Comparison of ENCODE assay signal across 18 cellular contexts in genomic region chr7:66306243-66306642, GRCh38.
DNase-seq lines count a peak whose midpoint lies in the region; ATAC-seq and TF ChIP-seq lines count a peak whose summit lies in the region.
"Had no signal": no experiment of that assay in that cellular context is flagged by ENCODE, and none has a peak within 500 bp of the region (broad histone marks: within the 10 kb centered on the region; RNA-seq: fewer than 3 reads in every experiment).

No MANE protein-coding gene starts in this region.

- CTCF ChIA-PET in CD4-positive, alpha-beta T cell (lab: Charles Lee), result no interaction called here

- H3K4me1 Mint-ChIP-seq in progenitor cell of endocrine pancreas (ENCODE audit: low read depth), result peaks cover 51% of the 10 kb centered on the region
- H3K4me1 Mint-ChIP-seq in CD4-positive, alpha-beta T cell (ENCODE audit: low read depth), result no peaks in the 10 kb centered on the region

- no peaks in the 10 kb centered on the region for H3K9me3 ChIP-seq in CD4-positive, alpha-beta T cell (ENCODE audit: control insufficient read depth, low read length)
- H3K9me3 ChIP-seq in gastrocnemius medialis, result no peaks in the 10 kb centered on the region
- H3K9me3 ChIP-seq: testis had no signal

- H3K36me3 Mint-ChIP-seq in progenitor cell of endocrine pancreas (ENCODE audit: insufficient read depth), result no peaks in the 10 kb centered on the region
- no peaks in the 10 kb centered on the region for H3K36me3 Mint-ChIP-seq in CD4-positive, alpha-beta T cell (ENCODE audit: low read depth)

- in situ Hi-C loops in gastrocnemius medialis (cut with MboI; ENCODE audit: low sequenced_read_pairs in 4 of 4), result no loop called here

- H3K27me3 Mint-ChIP-seq in progenitor cell of endocrine pancreas, result no peaks in the 10 kb centered on the region
- peaks cover 14% of the 10 kb centered on the region for H3K27me3 Mint-ChIP-seq in CD4-positive, alpha-beta T cell

- no peaks in the 10 kb centered on the region for H3K36me3 ChIP-seq in gastrocnemius medialis
- H3K36me3 ChIP-seq: WERI-Rb-1 had no signal

- TF ChIP-seq POLR2A in gastrocnemius medialis (IDR thresholded peaks at IDR 0.05), result no peak

- POLR2A ChIA-PET in CD4-positive, alpha-beta T cell (lab: Charles Lee), result no interaction called here

- intact Hi-C loops in CD4-positive, alpha-beta T cell (cut with DNase I, micrococcal nuclease), result no loop called here
- intact Hi-C loops in gastrocnemius medialis (cut with DNase I; ENCODE audit: low total_unique reads), result no loop called here

- H3K27ac Mint-ChIP-seq in progenitor cell of endocrine pancreas, result peak overlapping the region; percentile 67
- H3K27ac Mint-ChIP-seq in CD4-positive, alpha-beta T cell, result no peak overlapping the region
- H3K27ac Mint-ChIP-seq: naive thymus-derived CD4-positive, alpha-beta T cell had no signal

- H3K27ac ChIP-seq in VCaP (peak overlapping the region; percentile 59), gastrocnemius medialis (no peak overlapping the region)
- H3K27ac ChIP-seq in CD4-positive, alpha-beta T cell (ENCODE audit: low read depth, low read length), result no peak overlapping the region
- H3K27ac ChIP-seq: testis, WERI-Rb-1 had no signal

- H3K27me3 ChIP-seq in CD4-positive, alpha-beta T cell (ENCODE audit: control insufficient read depth, insufficient read depth, low read length), result no peaks in the 10 kb centered on the region
- no peaks in the 10 kb centered on the region for H3K27me3 ChIP-seq in gastrocnemius medialis
- H3K27me3 ChIP-seq: testis had no signal

- no peak overlapping the region for H3K4me3 ChIP-seq in gastrocnemius medialis
- H3K4me3 ChIP-seq: testis had no signal

- no peaks in the 10 kb centered on the region for H3K9me3 Mint-ChIP-seq in progenitor cell of endocrine pancreas (ENCODE audit: low read depth)
- H3K9me3 Mint-ChIP-seq in CD4-positive, alpha-beta T cell, result no peaks in the 10 kb centered on the region
- H3K9me3 Mint-ChIP-seq: naive thymus-derived CD4-positive, alpha-beta T cell had no signal

- no peak for ATAC-seq in CD4-positive, alpha-beta T cell (ENCODE audit: poor library complexity)
- ATAC-seq in gastrocnemius medialis, result no peak
- ATAC-seq: naive thymus-derived CD4-positive, alpha-beta T cell had no signal

- TF ChIP-seq CTCF in VCaP (conservative IDR thresholded peaks at IDR 0.05) (no peak), progenitor cell of endocrine pancreas (IDR thresholded peaks at IDR 0.05; ENCODE audit: unreplicated experiment) (no peak), gastrocnemius medialis (IDR thresholded peaks at IDR 0.05 in 4 of 5, conservative IDR thresholded peaks at IDR 0.05 in 1 of 5) (no peak)
- no peak for TF ChIP-seq CTCF in CD4-positive, alpha-beta T cell (IDR thresholded peaks at IDR 0.05)

- DNase-seq in HT-29 (ENCODE audit: low spot score), result peak; percentile 56
- peak; percentile 66 for DNase-seq in kidney glomerular epithelial cell (lab: John Stamatoyannopoulos, UW)
- DNase-seq in progenitor cell of endocrine pancreas (ENCODE audit: low spot score, unreplicated experiment), result no peak
- no peak for DNase-seq in CD4-positive, alpha-beta T cell
- no peak for DNase-seq in gastrocnemius medialis
- no peak for DNase-seq in SK-N-DZ (ENCODE audit: low spot score)
- DNase-seq: AML-193; central memory CD4-positive, alpha-beta T cell; effector CD8-positive, alpha-beta T cell; Kasumi-1; naive thymus-derived CD4-positive, alpha-beta T cell; NCI-H1436 treated with DMSO at 0.1 percent for 48 hours; NCI-H226; SHP77; T-helper 1 cell; testis; WERI-Rb-1 had no signal

- no peak overlapping the region for H3K4me3 Mint-ChIP-seq in progenitor cell of endocrine pancreas (ENCODE audit: low read depth)
- no peak overlapping the region for H3K4me3 Mint-ChIP-seq in CD4-positive, alpha-beta T cell
- H3K4me3 Mint-ChIP-seq: naive thymus-derived CD4-positive, alpha-beta T cell had no signal

- H3K4me1 ChIP-seq in gastrocnemius medialis, result no peaks in the 10 kb centered on the region
- H3K4me1 ChIP-seq: testis had no signal

Comparison
In these comparisons a context has a peak if more than half of its experiments do, and no peak if none do; other contexts are left out.
1. DNase-seq: peak in HT-29 (single experiment) and kidney glomerular epithelial cell (single experiment); none in progenitor cell of endocrine pancreas (single experiment), CD4-positive, alpha-beta T cell (0 of 10), gastrocnemius medialis (0 of 2) and SK-N-DZ (single experiment).